10 cellular contexts compared by ENCODE assay signal in the genomic region with DNA sequence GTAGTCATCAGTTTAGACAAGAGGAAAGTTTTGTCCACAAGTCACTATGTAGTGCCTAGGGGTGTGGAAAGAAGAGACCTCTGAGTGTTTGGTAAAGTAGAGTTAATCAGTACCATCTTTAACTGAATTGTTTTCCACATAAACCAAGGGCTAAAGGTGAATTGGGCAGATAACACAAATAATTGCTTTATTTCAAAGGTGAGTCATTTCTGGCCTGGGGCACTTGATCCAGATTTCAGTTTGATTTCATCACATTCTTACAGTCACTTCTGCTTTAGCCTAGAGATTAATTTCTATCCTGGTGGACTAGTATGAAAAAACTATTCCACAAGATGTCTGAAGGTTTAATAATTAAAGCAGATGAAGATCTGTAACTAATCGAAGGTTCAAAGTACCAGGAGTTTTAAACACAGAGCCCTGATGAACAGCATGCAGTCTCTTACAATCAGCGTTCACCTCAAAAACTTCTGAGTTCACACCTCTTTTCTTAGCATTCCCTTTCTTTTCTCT.
DNase-seq lines count a peak whose midpoint lies in the region; ATAC-seq and TF ChIP-seq lines count a peak whose summit lies in the region.
"Had no signal": no experiment of that assay in that cellular context is flagged by ENCODE, and none has a peak within 500 bp of the region (broad histone marks: within the 10 kb centered on the region; RNA-seq: fewer than 3 reads in every experiment).

No MANE protein-coding gene starts in this region.

- H3K4me2 ChIP-seq in hepatocyte, result no peak overlapping the region
- H3K4me2 ChIP-seq: BLaER1 treated with 17β-estradiol and CSF1 and Interleukin-3, amounts not matched to agents 10 nM and 100 nM had no signal

- no peaks in the 10 kb centered on the region for H3K79me2 ChIP-seq in hepatocyte

- no peak overlapping the region for H3K27ac Mint-ChIP-seq in WTC11

- no peaks in the 10 kb centered on the region for H3K9me3 ChIP-seq in hepatocyte (ENCODE audit: low read depth)
- H3K9me3 ChIP-seq: BLaER1 treated with 17β-estradiol and CSF1 and Interleukin-3, amounts not matched to agents 10 nM and 100 nM had no signal

- POLR2A ChIA-PET in WTC11 (lab: Charles Lee), result no interaction called here

- no peak overlapping the region for H3K4me3 ChIP-seq in hepatocyte
- H3K4me3 ChIP-seq: BLaER1 treated with 17β-estradiol and CSF1 and Interleukin-3, amounts not matched to agents 10 nM and 100 nM had no signal

- ATAC-seq in WTC11 (no peak), HG02884 (IDR thresholded peaks at IDR 0.05; ENCODE audit: unreplicated experiment) (no peak)

- peak overlapping the region; percentile 37 for H3K27ac ChIP-seq in hepatocyte
- H3K27ac ChIP-seq: BLaER1 treated with 17β-estradiol and CSF1 and Interleukin-3, amounts not matched to agents 10 nM and 100 nM had no signal

- H2AFZ ChIP-seq in hepatocyte, result no peak overlapping the region

- H3K27me3 ChIP-seq in hepatocyte, result no peaks in the 10 kb centered on the region
- H3K27me3 ChIP-seq: BLaER1 treated with 17β-estradiol and CSF1 and Interleukin-3, amounts not matched to agents 10 nM and 100 nM had no signal

- no peaks in the 10 kb centered on the region for H3K36me3 Mint-ChIP-seq in WTC11

- no peaks in the 10 kb centered on the region for H3K4me1 Mint-ChIP-seq in WTC11

- no peaks in the 10 kb centered on the region for H3K27me3 Mint-ChIP-seq in WTC11 (ENCODE audit: low read depth)

- peak; percentile 29 for DNase-seq in AG08395 (ENCODE audit: low spot score)
- DNase-seq in HS-5 (ENCODE audit: low read depth), result peak; percentile 73
- DNase-seq in WTC11 (ENCODE audit: low spot score), result no peak
- DNase-seq in hepatocyte (ENCODE audit: low spot score), result peak; percentile 13
- no peak for DNase-seq in Ammon's horn (ENCODE audit: low spot score)
- DNase-seq in T-helper 1 cell, result no peak
- no peak for DNase-seq in putamen (ENCODE audit: low spot score)
- DNase-seq: T-helper 2 cell had no signal

- WGBS in hepatocyte (ENCODE audit: low lambda C conversion rate, missing lambda C conversion rate), result 57% methylated on average over 2 of the region's 2 CpGs

- H3K36me3 ChIP-seq in hepatocyte (replicated peaks; ENCODE audit: insufficient read depth, low read depth), result no peaks in the 10 kb centered on the region
- H3K36me3 ChIP-seq: BLaER1 treated with 17β-estradiol and CSF1 and Interleukin-3, amounts not matched to agents 10 nM and 100 nM had no signal

- TF ChIP-seq CTCF in WTC11 (IDR thresholded peaks at IDR 0.05) (no peak), hepatocyte (IDR thresholded peaks at IDR 0.05; ENCODE audit: poor library complexity) (no peak)

- no peaks in the 10 kb centered on the region for H3K9me3 Mint-ChIP-seq in WTC11

- H3K9me2 ChIP-seq in hepatocyte (replicated peaks; ENCODE audit: insufficient read depth), result no peaks in the 10 kb centered on the region

- H4K20me1 ChIP-seq in hepatocyte (ENCODE audit: insufficient read depth, poor library complexity, severe bottlenecking), result no peaks in the 10 kb centered on the region
- H4K20me1 ChIP-seq: BLaER1 treated with 17β-estradiol and CSF1 and Interleukin-3, amounts not matched to agents 10 nM and 100 nM had no signal

- peaks cover 7% of the 10 kb centered on the region for H3K4me1 ChIP-seq in hepatocyte (ENCODE audit: insufficient read depth)

- CTCF ChIA-PET in WTC11 (lab: Charles Lee), result no interaction called here

- no peak overlapping the region for H3K4me3 Mint-ChIP-seq in WTC11

TF ChIP-seq in WTC11, 78 proteins besides CTCF, POLR2A, EP300 and RAD21:
- TF ChIP-seq GABPB1 (CRISPR knock-in tag; IDR thresholded peaks at IDR 0.05), result 0 out of 2 replicates have a peak, but pooled peaks have one; percentile 10
- TF ChIP-seq, protein P1, sequence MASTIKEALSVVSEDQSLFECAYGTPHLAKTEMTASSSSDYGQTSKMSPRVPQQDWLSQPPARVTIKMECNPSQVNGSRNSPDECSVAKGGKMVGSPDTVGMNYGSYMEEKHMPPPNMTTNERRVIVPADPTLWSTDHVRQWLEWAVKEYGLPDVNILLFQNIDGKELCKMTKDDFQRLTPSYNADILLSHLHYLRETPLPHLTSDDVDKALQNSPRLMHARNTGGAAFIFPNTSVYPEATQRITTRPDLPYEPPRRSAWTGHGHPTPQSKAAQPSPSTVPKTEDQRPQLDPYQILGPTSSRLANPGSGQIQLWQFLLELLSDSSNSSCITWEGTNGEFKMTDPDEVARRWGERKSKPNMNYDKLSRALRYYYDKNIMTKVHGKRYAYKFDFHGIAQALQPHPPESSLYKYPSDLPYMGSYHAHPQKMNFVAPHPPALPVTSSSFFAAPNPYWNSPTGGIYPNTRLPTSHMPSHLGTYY (CRISPR knock-in tag; IDR thresholded peaks at IDR 0.05), result no peak

Comparison
In these comparisons a context has a peak if more than half of its experiments do, and no peak if none do; other contexts are left out.
1. DNase-seq: peak in AG08395 (single experiment), HS-5 (single experiment) and hepatocyte (single experiment); none in WTC11 (single experiment), Ammon's horn (single experiment), T-helper 1 cell (0 of 5) and putamen (single experiment).